In genomic region chr22:36781656-36782627, GRCh38 we compare ENCODE assay signal across 8 cellular contexts.
DNase-seq lines count a peak whose midpoint lies in the region; ATAC-seq, FAIRE-seq and TF ChIP-seq lines count a peak whose summit lies in the region.

No MANE protein-coding gene starts in this region.

- DNase-seq in RCC 7860 (ENCODE audit: low spot score) (peak; percentile 73), activated T-helper 1 cell treated with Interleukin-2 at 50 U/mL for 16 hours (ENCODE audit: low read depth) (peak; percentile 81), fibroblast of peridontal ligament (ENCODE audit: extremely low read depth) (peak; percentile 63), nephron progenitor cell (peak; percentile 89)
- DNase-seq in stimulated activated naive B cell treated with anti-CD40 and anti-IgM and Interleukin-4, amounts not matched to agents 10 μg/mL and 1 μg/mL and 100 μg/mL, for 72 hours = peak; percentile 93

- no peak overlapping the region for H3K4me3 Mint-ChIP-seq in nephron progenitor cell
- H3K4me3 Mint-ChIP-seq in stimulated activated naive B cell treated with anti-CD40 and anti-IgM and Interleukin-4, amounts not matched to agents 10 μg/mL and 1 μg/mL and 100 μg/mL, for 72 hours = peak overlapping the region; percentile 42 to 56

- ATAC-seq in HG03571 (IDR thresholded peaks at IDR 0.05; ENCODE audit: unreplicated experiment) = peak; percentile 54
- peak; percentile 98 to 99 for ATAC-seq in stimulated activated naive B cell treated with anti-CD40 and anti-IgM and Interleukin-4, amounts not matched to agents 10 μg/mL and 1 μg/mL and 100 μg/mL, for 72 hours (replicated peaks)

- peaks cover 74% of the 10 kb centered on the region for H3K27me3 Mint-ChIP-seq in nephron progenitor cell (ENCODE audit: low read depth, poor library complexity)
- H3K27me3 Mint-ChIP-seq in stimulated activated naive B cell treated with anti-CD40 and anti-IgM and Interleukin-4, amounts not matched to agents 10 μg/mL and 1 μg/mL and 100 μg/mL, for 72 hours = peaks cover 15 to 22% of the 10 kb centered on the region in 2 donors

- TF ChIP-seq CTCF in 22Rv1 (IDR thresholded peaks at IDR 0.05) (peak; percentile 95), GM12875 (IDR thresholded peaks at IDR 0.05; ENCODE audit: borderline replicate concordance, insufficient read depth, low read depth, low read length) (peak; percentile 91), nephron progenitor cell (IDR thresholded peaks at IDR 0.05) (peak; percentile 95)

- H3K27ac Mint-ChIP-seq in nephron progenitor cell = no peak overlapping the region
- peak overlapping the region; percentile 95 for H3K27ac Mint-ChIP-seq in stimulated activated naive B cell treated with anti-CD40 and anti-IgM and Interleukin-4, amounts not matched to agents 10 μg/mL and 1 μg/mL and 100 μg/mL, for 72 hours

- H3K4me3 ChIP-seq in GM12875 (ENCODE audit: low read depth, low read length) = no peak overlapping the region

- H3K9me3 Mint-ChIP-seq in nephron progenitor cell = peaks cover 25% of the 10 kb centered on the region
- peaks cover 0 to 4% of the 10 kb centered on the region in 2 donors for H3K9me3 Mint-ChIP-seq in stimulated activated naive B cell treated with anti-CD40 and anti-IgM and Interleukin-4, amounts not matched to agents 10 μg/mL and 1 μg/mL and 100 μg/mL, for 72 hours

- peaks cover 10% of the 10 kb centered on the region for H3K36me3 Mint-ChIP-seq in nephron progenitor cell (ENCODE audit: low read depth)
- H3K36me3 Mint-ChIP-seq in stimulated activated naive B cell treated with anti-CD40 and anti-IgM and Interleukin-4, amounts not matched to agents 10 μg/mL and 1 μg/mL and 100 μg/mL, for 72 hours = peaks cover 0 to 5% of the 10 kb centered on the region in 2 donors

- H3K27ac ChIP-seq in 22Rv1 = no peak overlapping the region

- peaks cover 23% of the 10 kb centered on the region for H3K4me1 Mint-ChIP-seq in nephron progenitor cell
- peaks cover 15 to 56% of the 10 kb centered on the region in 2 donors for H3K4me1 Mint-ChIP-seq in stimulated activated naive B cell treated with anti-CD40 and anti-IgM and Interleukin-4, amounts not matched to agents 10 μg/mL and 1 μg/mL and 100 μg/mL, for 72 hours

- peak; percentile 59 for FAIRE-seq in RCC 7860 (lab: Jason Lieb, UNC)
